In the genomic region with DNA sequence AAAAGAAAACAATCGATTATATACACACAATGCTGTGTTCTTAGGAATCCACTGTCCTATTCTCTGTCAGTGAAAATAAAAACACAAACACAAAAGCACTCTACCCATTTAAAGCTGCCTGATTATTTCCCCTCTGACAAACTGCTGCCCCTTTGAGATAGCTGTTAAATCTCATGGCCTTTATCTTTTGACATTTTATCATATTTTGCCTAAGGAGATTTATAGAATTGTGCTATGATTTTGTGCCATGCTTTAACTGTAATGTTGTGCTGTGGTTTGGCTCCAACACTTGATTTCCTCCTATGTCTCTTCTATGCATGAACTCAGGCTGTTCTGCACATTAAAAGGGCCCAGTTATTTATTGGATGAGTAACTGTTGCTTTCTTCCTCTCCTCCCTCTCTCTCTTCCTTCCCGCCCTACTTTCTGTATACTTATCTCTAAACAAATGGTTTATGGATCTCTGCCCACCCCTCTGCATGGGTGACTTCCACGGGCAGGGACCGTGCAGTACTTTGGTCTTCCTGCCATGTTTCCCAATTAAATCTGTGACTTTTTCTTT, we compare ENCODE assay signal across 21 cellular contexts.
"Had no signal": no experiment of that assay in that cellular context is flagged by ENCODE, and none has a peak within 500 bp of the region (broad histone marks: within the 10 kb centered on the region; RNA-seq: fewer than 3 reads in every experiment).

No MANE protein-coding gene starts in this region.

- DNase-seq: colonic mucosa; effector CD8-positive, alpha-beta T cell; endodermal cell; left ventricle myocardium superior; lower lobe of right lung; naive thymus-derived CD8-positive, alpha-beta T cell; occipital lobe; ovary; posterior cingulate gyrus; psoas muscle; right cardiac atrium; sigmoid colon; spleen; stimulated activated CD4-positive, alpha-beta T cell treated with anti-CD3 and anti-CD28 coated beads, Interleukin-4, amount 100 ng/mL, for 4 hours; stimulated activated naive CD8-positive, alpha-beta T cell treated with anti-CD3 and anti-CD28 coated beads, Interleukin-15, Interleukin-2, amounts not matched to agents 100 U/mL and 50 U/mL, for 24 hours; substantia nigra; testis; tibial artery had no signal

- H3K27me3 ChIP-seq: colonic mucosa, ovary, sigmoid colon, spleen, testis, tibial artery had no signal

- H3K27ac ChIP-seq: colonic mucosa, epithelial cell of prostate, lower lobe of right lung, ovary, psoas muscle, sigmoid colon, spleen, testis, tibial artery had no signal

- H3K9me3 ChIP-seq: colonic mucosa, lower lobe of right lung, ovary, psoas muscle, sigmoid colon, spleen, testis, tibial artery had no signal

- H3K4me3 ChIP-seq: colonic mucosa, lower lobe of right lung, ovary, psoas muscle, sigmoid colon, spleen, testis, tibial artery had no signal

- ATAC-seq: esophagus mucosa; left ventricle myocardium superior; lower lobe of right lung; naive thymus-derived CD8-positive, alpha-beta T cell; psoas muscle; right cardiac atrium; stimulated activated memory B cell treated with anti-CD40 and anti-IgM and Interleukin-4, amounts not matched to agents 10 μg/mL and 1 μg/mL and 100 μg/mL, for 72 hours; stimulated activated naive CD8-positive, alpha-beta T cell treated with anti-CD3 and anti-CD28 coated beads, Interleukin-15, Interleukin-2, amounts not matched to agents 100 U/mL and 50 U/mL, for 24 hours had no signal

- H3K36me3 ChIP-seq: colonic mucosa, lower lobe of right lung, ovary, sigmoid colon, spleen, tibial artery had no signal

- H3K4me1 ChIP-seq: colonic mucosa, lower lobe of right lung, psoas muscle, spleen, tibial artery had no signal
